Comparison of ENCODE assay signal across 11 cellular contexts in the genomic region with DNA sequence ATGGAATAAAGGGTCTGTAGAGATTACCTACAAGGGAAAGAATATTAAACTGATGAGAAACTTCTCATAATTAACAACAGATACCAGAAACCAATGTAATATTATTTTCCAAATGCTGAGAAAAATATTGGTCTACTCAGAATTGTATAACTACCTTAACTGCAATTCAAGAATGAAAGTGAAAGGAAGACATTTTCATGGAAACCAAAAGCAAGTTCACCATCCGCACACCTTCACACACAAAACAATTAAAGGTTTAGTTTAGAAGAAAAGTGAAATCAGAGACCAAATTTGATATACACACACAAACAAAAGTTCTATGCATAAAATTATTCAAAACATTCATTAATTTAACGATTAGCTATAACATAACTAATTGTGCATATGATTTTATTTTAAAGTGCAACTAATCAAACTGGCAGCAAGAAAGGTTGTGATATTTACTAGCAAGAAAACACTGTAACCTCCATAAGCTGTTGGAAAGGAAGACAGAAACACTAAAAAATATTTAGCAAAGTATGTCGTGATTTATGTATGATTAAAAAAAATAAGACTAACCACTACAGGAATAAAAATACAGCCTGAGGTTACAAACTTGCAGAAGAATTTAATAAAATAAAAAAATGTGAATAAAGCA.
DNase-seq lines count a peak whose midpoint lies in the region; ATAC-seq and TF ChIP-seq lines count a peak whose summit lies in the region.
"Had no signal": no experiment of that assay in that cellular context is flagged by ENCODE, and none has a peak within 500 bp of the region (broad histone marks: within the 10 kb centered on the region; RNA-seq: fewer than 3 reads in every experiment).

No MANE protein-coding gene starts in this region.

- no peak overlapping the region for H3K27ac ChIP-seq in mesenchymal stem cell (ENCODE audit: low read length, poor library complexity, severe bottlenecking)
- H3K27ac ChIP-seq in sigmoid colon: no peak overlapping the region
- H3K27ac ChIP-seq: BLaER1 treated with 17β-estradiol and CSF1 and Interleukin-3, amounts not matched to agents 10 nM and 100 nM had no signal

- H3K27ac Mint-ChIP-seq in activated naive CD8-positive, alpha-beta T cell treated with anti-CD3 and anti-CD28 coated beads, Interleukin-2, amount 10 ng/mL, durations not matched to agents 7 days and 5 days: peak overlapping the region; percentile 34
- H3K27ac Mint-ChIP-seq in activated naive CD8-positive, alpha-beta T cell treated with anti-CD3 and anti-CD28 coated beads for 36 hours: no peak overlapping the region

- no peaks in the 10 kb centered on the region for H3K9me3 ChIP-seq in mesenchymal stem cell (ENCODE audit: control insufficient read depth, low read length)
- H3K9me3 ChIP-seq in sigmoid colon: no peaks in the 10 kb centered on the region
- H3K9me3 ChIP-seq: BLaER1 treated with 17β-estradiol and CSF1 and Interleukin-3, amounts not matched to agents 10 nM and 100 nM had no signal

- H2BK5ac ChIP-seq in mesenchymal stem cell (ENCODE audit: low read depth, low read length, poor library complexity, severe bottlenecking): no peak overlapping the region

- no peak overlapping the region for H2BK15ac ChIP-seq in mesenchymal stem cell (ENCODE audit: low read depth, poor library complexity, severe bottlenecking)

- H3K27me3 ChIP-seq in mesenchymal stem cell (ENCODE audit: control insufficient read depth in 1 of 2, insufficient read depth in 1 of 2, low read length in 2 of 2): no peaks in the 10 kb centered on the region
- peaks cover 0 to 4% (median 0%) of the 10 kb centered on the region in 3 donors for H3K27me3 ChIP-seq in sigmoid colon
- H3K27me3 ChIP-seq: BLaER1 treated with 17β-estradiol and CSF1 and Interleukin-3, amounts not matched to agents 10 nM and 100 nM had no signal

- ATAC-seq in activated naive CD8-positive, alpha-beta T cell treated with anti-CD3 and anti-CD28 coated beads, Interleukin-2, amount 10 ng/mL, durations not matched to agents 7 days and 5 days (ENCODE audit: low read depth): peak; percentile 47
- peak; percentile 54 for ATAC-seq in GM21529 (IDR thresholded peaks at IDR 0.05; ENCODE audit: unreplicated experiment)

- no peak overlapping the region for H4K8ac ChIP-seq in mesenchymal stem cell (ENCODE audit: low read length)

- no peak overlapping the region for H2AK5ac ChIP-seq in mesenchymal stem cell (ENCODE audit: low read length, severe bottlenecking)

- no peak overlapping the region for H2AFZ ChIP-seq in mesenchymal stem cell (ENCODE audit: low read depth, low read length)

- H3K4me2 ChIP-seq in mesenchymal stem cell (ENCODE audit: low read length, poor library complexity, severe bottlenecking): no peak overlapping the region

- H3K4me1 ChIP-seq in mesenchymal stem cell (ENCODE audit: control insufficient read depth, insufficient read depth, low read depth, low read length): no peaks in the 10 kb centered on the region
- H3K4me1 ChIP-seq in sigmoid colon: no peaks in the 10 kb centered on the region
- H3K4me1 ChIP-seq: BLaER1 treated with 17β-estradiol and CSF1 and Interleukin-3, amounts not matched to agents 10 nM and 100 nM had no signal

- H3K36me3 ChIP-seq in mesenchymal stem cell (ENCODE audit: control insufficient read depth in 1 of 2, insufficient read depth in 2 of 2, low read depth in 1 of 2, low read length in 2 of 2) (no peaks in the 10 kb centered on the region), sigmoid colon (no peaks in the 10 kb centered on the region)
- H3K36me3 ChIP-seq: BLaER1 treated with 17β-estradiol and CSF1 and Interleukin-3, amounts not matched to agents 10 nM and 100 nM had no signal

- H3K23ac ChIP-seq in mesenchymal stem cell (ENCODE audit: low read length in 2 of 2): no peak overlapping the region

- no CpG with 5 or more reads among the region's 3 CpGs for whole genome bisulfite sequencing in mesenchymal stem cell
- 49 to 63% methylated on average over 3 of the region's 3 CpGs for WGBS in sigmoid colon, 2 donors

- no peak overlapping the region for H2BK12ac ChIP-seq in mesenchymal stem cell (ENCODE audit: low read length in 2 of 2)

- peaks cover 6% of the 10 kb centered on the region for H3K27me3 Mint-ChIP-seq in activated naive CD8-positive, alpha-beta T cell treated with anti-CD3 and anti-CD28 coated beads, Interleukin-2, amount 10 ng/mL, durations not matched to agents 7 days and 5 days
- no peaks in the 10 kb centered on the region for H3K27me3 Mint-ChIP-seq in activated naive CD8-positive, alpha-beta T cell treated with anti-CD3 and anti-CD28 coated beads for 36 hours

- no peak overlapping the region for H3K18ac ChIP-seq in mesenchymal stem cell (ENCODE audit: low read depth in 1 of 2, low read length in 2 of 2)

- peaks cover 6% of the 10 kb centered on the region for H3K4me1 Mint-ChIP-seq in activated naive CD8-positive, alpha-beta T cell treated with anti-CD3 and anti-CD28 coated beads, Interleukin-2, amount 10 ng/mL, durations not matched to agents 7 days and 5 days
- peaks cover 12% of the 10 kb centered on the region for H3K4me1 Mint-ChIP-seq in activated naive CD8-positive, alpha-beta T cell treated with anti-CD3 and anti-CD28 coated beads for 36 hours

- H3K36me3 Mint-ChIP-seq in activated naive CD8-positive, alpha-beta T cell treated with anti-CD3 and anti-CD28 coated beads, Interleukin-2, amount 10 ng/mL, durations not matched to agents 7 days and 5 days: no peaks in the 10 kb centered on the region
- H3K36me3 Mint-ChIP-seq in activated naive CD8-positive, alpha-beta T cell treated with anti-CD3 and anti-CD28 coated beads for 36 hours: no peaks in the 10 kb centered on the region

- H3K79me1 ChIP-seq in mesenchymal stem cell (replicated peaks; ENCODE audit: low read length, poor library complexity, severe bottlenecking): no peaks in the 10 kb centered on the region

- no peaks in the 10 kb centered on the region for H3K9me3 Mint-ChIP-seq in activated naive CD8-positive, alpha-beta T cell treated with anti-CD3 and anti-CD28 coated beads, Interleukin-2, amount 10 ng/mL, durations not matched to agents 7 days and 5 days
- peaks cover 1% of the 10 kb centered on the region for H3K9me3 Mint-ChIP-seq in activated naive CD8-positive, alpha-beta T cell treated with anti-CD3 and anti-CD28 coated beads for 36 hours

- no peak overlapping the region for H3K14ac ChIP-seq in mesenchymal stem cell (ENCODE audit: low read length in 2 of 2)

- TF ChIP-seq CTCF in sigmoid colon (IDR thresholded peaks at IDR 0.05): no peak

- TF ChIP-seq POLR2A in sigmoid colon (IDR thresholded peaks at IDR 0.05): no peak

- no peak for DNase-seq in activated naive CD8-positive, alpha-beta T cell treated with anti-CD3 and anti-CD28 coated beads, Interleukin-2, amount 10 ng/mL, durations not matched to agents 7 days and 5 days
- DNase-seq in activated naive CD8-positive, alpha-beta T cell treated with anti-CD3 and anti-CD28 coated beads for 36 hours: no peak
- DNase-seq in NCI-H2029 (lab: John Stamatoyannopoulos, UW) (peak; percentile 21), mesenchymal stem cell (no peak), NCI-H1048 (lab: John Stamatoyannopoulos, UW) (no peak), sigmoid colon (no peak)
- DNase-seq in NK-92 treated with Interleukin-12 subunit alpha and Interleukin-12 subunit beta, amount 100 ng/mL, for 24 hours (lab: John Stamatoyannopoulos, UW): no peak
- DNase-seq: aorta had no signal

- no peak overlapping the region for H2BK120ac ChIP-seq in mesenchymal stem cell (ENCODE audit: low read depth, low read length)

- peak overlapping the region; percentile 68 for H3K4me3 Mint-ChIP-seq in activated naive CD8-positive, alpha-beta T cell treated with anti-CD3 and anti-CD28 coated beads, Interleukin-2, amount 10 ng/mL, durations not matched to agents 7 days and 5 days
- H3K4me3 Mint-ChIP-seq in activated naive CD8-positive, alpha-beta T cell treated with anti-CD3 and anti-CD28 coated beads for 36 hours: no peak overlapping the region

- no peak overlapping the region for H4K91ac ChIP-seq in mesenchymal stem cell (ENCODE audit: low read length)

- POLR2A ChIA-PET in activated naive CD8-positive, alpha-beta T cell treated with anti-CD3 and anti-CD28 coated beads, Interleukin-2, amount 10 ng/mL, durations not matched to agents 7 days and 5 days (lab: Charles Lee): interaction anchor here (0.7 kb wide), 1 partner anchor 39 kb away, joined by 3 read pairs; no protein-coding TSS in a partner anchor

- TF ChIP-seq EP300 in sigmoid colon (IDR thresholded peaks at IDR 0.05): no peak

- H3K9ac ChIP-seq in mesenchymal stem cell (ENCODE audit: low read length): peak overlapping the region; percentile 57
- H3K9ac ChIP-seq: BLaER1 treated with 17β-estradiol and CSF1 and Interleukin-3, amounts not matched to agents 10 nM and 100 nM had no signal

- intact Hi-C loops in sigmoid colon (cut with DNase I): no loop called here

- H3K4ac ChIP-seq in mesenchymal stem cell (ENCODE audit: low read depth in 1 of 2, low read length in 2 of 2): no peak overlapping the region

- H3K4me3 ChIP-seq in mesenchymal stem cell (ENCODE audit: insufficient read depth in 1 of 2, low read depth in 1 of 2, low read length in 2 of 2) (peak overlapping the region in 1 of 2 experiments; percentile 55), sigmoid colon (no peak overlapping the region)
- H3K4me3 ChIP-seq: BLaER1 treated with 17β-estradiol and CSF1 and Interleukin-3, amounts not matched to agents 10 nM and 100 nM; lung had no signal
